ENCODE assay signal across 17 cellular contexts in genomic region chr16:18931756-18932155, GRCh38. TPM values are rescaled to one million over a fixed set of nuclear protein-coding genes. Genes with fewer than 3 reads are reported as not detected.
DNase-seq lines count a peak whose midpoint lies in the region; ATAC-seq and TF ChIP-seq lines count a peak whose summit lies in the region.
"Had no signal": no experiment of that assay in that cellular context is flagged by ENCODE, and none has a peak within 500 bp of the region (broad histone marks: within the 10 kb centered on the region; RNA-seq: fewer than 3 reads in every experiment).

No MANE protein-coding gene starts in this region.

- no TSS peak for BruUV-seq in OCI-LY7 (replicated peaks; lab: Mats Ljungman, UMichigan)

- H3K4me2 ChIP-seq in OCI-LY7 (ENCODE audit: low read length) (peak overlapping the region; percentile 52), GM23248 (ENCODE audit: unreplicated experiment) (no peak overlapping the region)

- no peak overlapping the region for H3K4me3 ChIP-seq in OCI-LY7 (ENCODE audit: low read depth, low read length, poor library complexity, severe bottlenecking)
- peak overlapping the region; percentile 37 for H3K4me3 ChIP-seq in psoas muscle
- H3K4me3 ChIP-seq in GM23248: no peak overlapping the region
- H3K4me3 ChIP-seq: stomach, vagina had no signal

- CTCF ChIA-PET in OCI-LY7 (lab: Charles Lee; ENCODE audit: unreplicated experiment): no interaction called here

- intact Hi-C loops in OCI-LY7 (cut with micrococcal nuclease; ENCODE audit: unreplicated experiment) (no loop called here), cardiac septum (cut with DNase I) (no loop called here), psoas muscle (cut with DNase I) (loop anchor here in 1 of 2 donors (2.0 kb wide), 1 partner anchor 25 kb away; no protein-coding TSS in a partner anchor)

- ATAC-seq in psoas muscle: peak; percentile 88 to 90 (median 90)
- ATAC-seq: activated CD8-positive, alpha-beta T cell treated with anti-CD3 and anti-CD28 coated beads, Interleukin-2, amount 10 ng/mL, durations not matched to agents 7 days and 5 days had no signal

- TF ChIP-seq CTCF in OCI-LY7 (conservative IDR thresholded peaks at IDR 0.05; ENCODE audit: low read length) (no peak), psoas muscle (IDR thresholded peaks at IDR 0.05) (no peak)

- no peaks in the 10 kb centered on the region for H3K36me3 ChIP-seq in OCI-LY7 (ENCODE audit: insufficient read depth, low read length)
- H3K36me3 ChIP-seq in psoas muscle (ENCODE audit: insufficient read depth in 1 of 2, low read depth in 1 of 2): no peaks in the 10 kb centered on the region
- H3K36me3 ChIP-seq in GM23248 (ENCODE audit: low read depth): no peaks in the 10 kb centered on the region
- H3K36me3 ChIP-seq: stomach, vagina, WERI-Rb-1 had no signal

- DNase-seq in G401 (ENCODE audit: low spot score): peak; percentile 80
- DNase-seq in OCI-LY7 (ENCODE audit: low spot score): peak; percentile 51
- peak; percentile 78 for DNase-seq in cardiac septum (ENCODE audit: low spot score)
- peak; percentile 44 to 81 for DNase-seq in psoas muscle
- DNase-seq in GM23248: no peak
- DNase-seq in Ammon's horn (ENCODE audit: low spot score): no peak
- no peak for DNase-seq in NCI-H1105 treated with DMSO at 0.1 percent for 48 hours (lab: John Stamatoyannopoulos, UW)
- no peak for DNase-seq in D341Med (ENCODE audit: low spot score)
- DNase-seq: activated CD8-positive, alpha-beta T cell treated with anti-CD3 and anti-CD28 coated beads, Interleukin-2, amount 10 ng/mL, durations not matched to agents 7 days and 5 days; GDM1; KG1; NCI-H1105; RPMI8226; stomach; WERI-Rb-1 had no signal

- H4K20me1 ChIP-seq in OCI-LY7 (ENCODE audit: insufficient read depth, low read length) (no peaks in the 10 kb centered on the region), GM23248 (ENCODE audit: insufficient read depth) (no peaks in the 10 kb centered on the region)

- POLR2A ChIA-PET in OCI-LY7 (lab: Charles Lee): interaction anchor here (0.5 to 1.0 kb wide), 4 partner anchors 20 to 1566 kb away, joined by 3 to 5 read pairs (median 4); partner anchors contain the start of gene ARL6IP1

- H3K9me3 ChIP-seq in OCI-LY7 (ENCODE audit: low read length) (no peaks in the 10 kb centered on the region), psoas muscle (no peaks in the 10 kb centered on the region), GM23248 (ENCODE audit: low read depth) (no peaks in the 10 kb centered on the region)
- H3K9me3 ChIP-seq: stomach, vagina had no signal

- 9 to 18% (median 14%) methylated on average over 5 of the region's 5 CpGs for WGBS in psoas muscle, 3 donors
- 92 to 94% methylated on average over 5 of the region's 5 CpGs for WGBS in GM23248 (ENCODE audit: low coverage in 1 of 2, low lambda C conversion rate in 2 of 2, missing lambda C conversion rate in 2 of 2), 2 experiments

- H3K27ac ChIP-seq in OCI-LY7 (ENCODE audit: low read depth, low read length, poor library complexity, severe bottlenecking) (no peak overlapping the region), psoas muscle (peak overlapping the region; percentile 94), GM23248 (no peak overlapping the region)
- H3K27ac ChIP-seq: HL-60, vagina, WERI-Rb-1 had no signal

- H3K4me1 ChIP-seq in OCI-LY7 (ENCODE audit: insufficient read depth, low read length, poor library complexity, severe bottlenecking): peaks cover 30% of the 10 kb centered on the region
- H3K4me1 ChIP-seq in psoas muscle: peaks cover 15% of the 10 kb centered on the region
- peaks cover 18% of the 10 kb centered on the region for H3K4me1 ChIP-seq in GM23248 (ENCODE audit: insufficient read depth)

- H3K27me3 ChIP-seq in psoas muscle (ENCODE audit: insufficient read depth in 3 of 3, low read length in 2 of 3) (no peaks in the 10 kb centered on the region), GM23248 (replicated peaks; ENCODE audit: insufficient read depth) (no peaks in the 10 kb centered on the region)
- H3K27me3 ChIP-seq: stomach, vagina had no signal

- H2AFZ ChIP-seq in OCI-LY7 (ENCODE audit: low read length) (peak overlapping the region; percentile 81), GM23248 (no peak overlapping the region)

- H3K9me2 ChIP-seq in OCI-LY7 (ENCODE audit: insufficient read depth, low read length): no peaks in the 10 kb centered on the region
- no peaks in the 10 kb centered on the region for H3K9me2 ChIP-seq in GM23248 (ENCODE audit: insufficient read depth)

- in situ Hi-C loops in G401 (cut with HindIII; ENCODE audit: low sequenced_read_pairs) (no loop called here), GM23248 (cut with MboI) (no loop called here)

- H3K79me2 ChIP-seq in OCI-LY7 (ENCODE audit: insufficient read depth, low read depth, low read length) (no peaks in the 10 kb centered on the region), GM23248 (ENCODE audit: insufficient read depth) (no peaks in the 10 kb centered on the region)

- H3F3A ChIP-seq in GM23248 (ENCODE audit: insufficient read depth): peaks cover 23% of the 10 kb centered on the region

- no peak overlapping the region for H3K9ac ChIP-seq in GM23248

RNA-seq across cellular contexts. Expression of gene SMG1, which starts 5.5 kb away (rescaled TPM):
- total RNA-seq in G401 (2014; rRNA removed; shearing (Covaris generic)): 12.7 and 27.2 TPM in 2 replicates
- total RNA-seq in OCI-LY7 (2014; rRNA removed; shearing (Covaris generic)): 87.5 and 106 TPM in 2 replicates
- total RNA-seq in OCI-LY7 (2022) (199 and 208 TPM in 2 replicates), cardiac septum (56.0 TPM), psoas muscle (100 to 1,000 TPM in 2 of 4 donors, 10 to 100 TPM in 2; 66.1 to 160 (median 107) TPM)
- polyA plus RNA-seq in psoas muscle (10 to 100 TPM; 12.1 to 42.6 (median 27.0) TPM), GM23248 (2016; fragmentation: Nextera tagmentation; extraction: Ambion mirVana) (8.4 and 9.3 TPM in 2 replicates)
- total RNA-seq in GM23248 (2014; rRNA removed; shearing (Covaris generic)): 29.1 and 37.1 TPM in 2 replicates

RNA-seq across cellular contexts. Expression of gene TMC7, which starts 52.0 kb away (rescaled TPM):
- total RNA-seq in G401 (2014; rRNA removed; shearing (Covaris generic)): 1.2 and 2.4 TPM in 2 replicates
- total RNA-seq in OCI-LY7 (2014; rRNA removed; shearing (Covaris generic)): not detected in 2 replicates
- total RNA-seq in OCI-LY7 (2022) (not detected in 2 replicates), cardiac septum (1.9 TPM), psoas muscle (1 to 10 TPM in 2 of 4 donors, under 1 TPM in 2; 0.32 to 1.8 (median 0.85) TPM)
- polyA plus RNA-seq in psoas muscle (under 1 TPM; 0.46 to 0.77 (median 0.53) TPM), GM23248 (2016; fragmentation: Nextera tagmentation; extraction: Ambion mirVana) (1.4 TPM in 2 replicates)
- total RNA-seq in GM23248 (2014; rRNA removed; shearing (Covaris generic)): 0.25 and 0.54 TPM in 2 replicates
- total RNA-seq: activated CD8-positive, alpha-beta T cell treated with anti-CD3 and anti-CD28 coated beads, Interleukin-2, amount 10 ng/mL, durations not matched to agents 7 days and 5 days had no signal

Comparison
In these comparisons a context has a peak if more than half of its experiments do, and no peak if none do; other contexts are left out.
1. DNase-seq: peak in G401 (single experiment), OCI-LY7 (single experiment), cardiac septum (single experiment) and psoas muscle (2 of 2); none in GM23248 (single experiment), Ammon's horn (single experiment), NCI-H1105 treated with DMSO at 0.1 percent for 48 hours (single experiment) and D341Med (single experiment).